In genomic region chr6:42916288-42916687, GRCh38 we compare ENCODE assay signal across 26 cellular contexts. TPM values are rescaled to one million over a fixed set of nuclear protein-coding genes. Genes with fewer than 3 reads are reported as not detected.
DNase-seq lines count a peak whose midpoint lies in the region; ATAC-seq, FAIRE-seq and TF ChIP-seq lines count a peak whose summit lies in the region.
"Had no signal": no experiment of that assay in that cellular context is flagged by ENCODE, and none has a peak within 500 bp of the region (broad histone marks: within the 10 kb centered on the region; RNA-seq: fewer than 3 reads in every experiment).

No MANE protein-coding gene starts in this region.

- no peaks in the 10 kb centered on the region for H3K9me3 Mint-ChIP-seq in activated CD8-positive, alpha-beta T cell treated with anti-CD3 and anti-CD28 coated beads, Interleukin-2, amount 10 ng/mL, durations not matched to agents 7 days and 5 days (ENCODE audit: insufficient read depth)
- H3K9me3 Mint-ChIP-seq: GM23338; naive thymus-derived CD4-positive, alpha-beta T cell; T-cell had no signal

- TF ChIP-seq RAD21 in HepG2 (CRISPR knock-in tag; IDR thresholded peaks at IDR 0.05): no peak

- H3K36me3 ChIP-seq in HepG2 (replicated peaks in 1 of 2; ENCODE audit: control insufficient read depth in 1 of 2, insufficient read depth in 2 of 2, low read length in 2 of 2) (no peaks in the 10 kb centered on the region; a peak in 1 of 5 replicates), right lobe of liver (no peaks in the 10 kb centered on the region), upper lobe of right lung (no peaks in the 10 kb centered on the region)
- H3K36me3 ChIP-seq: heart left ventricle, pancreas had no signal

- H3K4me3 ChIP-seq in HepG2 (replicated peaks in 1 of 3; ENCODE audit: insufficient read depth in 1 of 3, low read depth in 2 of 3, low read length in 3 of 3) (no peak overlapping the region), right lobe of liver (no peak overlapping the region), upper lobe of right lung (no peak overlapping the region)
- H3K4me3 ChIP-seq: GM23338, heart left ventricle, pancreas had no signal

- TF ChIP-seq EP300 in HepG2 (IDR thresholded peaks at IDR 0.05; ENCODE audit: low read depth in 2 of 2, low read length in 2 of 2): no peak
- TF ChIP-seq EP300 in HepG2 (CRISPR knock-in tag; IDR thresholded peaks at IDR 0.05; ENCODE audit: borderline replicate concordance): no peak

- no peak overlapping the region for H3K4me3 Mint-ChIP-seq in activated CD8-positive, alpha-beta T cell treated with anti-CD3 and anti-CD28 coated beads, Interleukin-2, amount 10 ng/mL, durations not matched to agents 7 days and 5 days
- H3K4me3 Mint-ChIP-seq: activated CD8-positive, alpha-beta memory T cell treated with anti-CD3 and anti-CD28 coated beads, Interleukin-2, amount 10 ng/mL, durations not matched to agents 7 days and 5 days; GM23338; naive thymus-derived CD4-positive, alpha-beta T cell; T-cell had no signal

- no peak overlapping the region for H3K27ac Mint-ChIP-seq in activated CD8-positive, alpha-beta T cell treated with anti-CD3 and anti-CD28 coated beads, Interleukin-2, amount 10 ng/mL, durations not matched to agents 7 days and 5 days
- H3K27ac Mint-ChIP-seq: activated CD8-positive, alpha-beta memory T cell treated with anti-CD3 and anti-CD28 coated beads, Interleukin-2, amount 10 ng/mL, durations not matched to agents 7 days and 5 days; GM23338; naive thymus-derived CD4-positive, alpha-beta T cell; T-cell had no signal

- no peaks in the 10 kb centered on the region for H3K36me3 Mint-ChIP-seq in activated CD8-positive, alpha-beta T cell treated with anti-CD3 and anti-CD28 coated beads, Interleukin-2, amount 10 ng/mL, durations not matched to agents 7 days and 5 days (ENCODE audit: low read depth)
- H3K36me3 Mint-ChIP-seq: activated CD8-positive, alpha-beta memory T cell treated with anti-CD3 and anti-CD28 coated beads, Interleukin-2, amount 10 ng/mL, durations not matched to agents 7 days and 5 days; naive thymus-derived CD4-positive, alpha-beta T cell; T-cell had no signal

- intact Hi-C loops in HepG2 (cut with micrococcal nuclease; ENCODE audit: unreplicated experiment): no loop called here
- intact Hi-C loops in right lobe of liver (cut with DNase I): no loop called here
- intact Hi-C loops in upper lobe of right lung (cut with DNase I): no loop called here

- peaks cover 8% of the 10 kb centered on the region for H3K27me3 Mint-ChIP-seq in activated CD8-positive, alpha-beta T cell treated with anti-CD3 and anti-CD28 coated beads, Interleukin-2, amount 10 ng/mL, durations not matched to agents 7 days and 5 days (ENCODE audit: low read depth)

- no peak for DNase-seq in HepG2 (ENCODE audit: low spot score)
- no peak for DNase-seq in right lobe of liver
- DNase-seq in activated CD8-positive, alpha-beta T cell treated with anti-CD3 and anti-CD28 coated beads, Interleukin-2, amount 10 ng/mL, durations not matched to agents 7 days and 5 days: no peak
- DNase-seq in upper lobe of right lung: no peak
- no peak for DNase-seq in inferior parietal cortex (ENCODE audit: extremely low spot score)
- DNase-seq in NCI-H2227 (lab: John Stamatoyannopoulos, UW; ENCODE audit: unreplicated experiment): no peak
- DNase-seq: activated CD4-positive, alpha-beta T cell treated with anti-CD3 and anti-CD28 coated beads for 48 hours; activated CD8-positive, alpha-beta memory T cell treated with anti-CD3 and anti-CD28 coated beads, Interleukin-2, amount 10 ng/mL, durations not matched to agents 7 days and 5 days; Calu3; EL; heart left ventricle; Kasumi-1; left colon; naive thymus-derived CD4-positive, alpha-beta T cell; NCI-H1105; NCI-H2081; pancreas; PC-3; right cardiac atrium; T-cell had no signal

- ATAC-seq in HepG2 (peak; percentile 19), right lobe of liver (no peak), upper lobe of right lung (peak; percentile 27)
- ATAC-seq in activated CD8-positive, alpha-beta T cell treated with anti-CD3 and anti-CD28 coated beads, Interleukin-2, amount 10 ng/mL, durations not matched to agents 7 days and 5 days: peak; percentile 46
- ATAC-seq: activated CD8-positive, alpha-beta memory T cell treated with anti-CD3 and anti-CD28 coated beads, Interleukin-2, amount 10 ng/mL, durations not matched to agents 7 days and 5 days; GM23338; heart left ventricle; left colon; naive thymus-derived CD4-positive, alpha-beta T cell; pancreas; PC-3; T-cell had no signal

- H3K79me2 ChIP-seq in HepG2 (ENCODE audit: insufficient read depth, low read length): no peaks in the 10 kb centered on the region

- BruUV-seq in HepG2 (replicated peaks; lab: Mats Ljungman, UMichigan): no TSS peak

- in situ Hi-C loops in HepG2 (cut with HindIII; ENCODE audit: extremely low pct_ligation_motif_present, low pct_unique_long_range_greater_than_20kb): no loop called here

- no peak for TF ChIP-seq CTCF in HepG2 (CRISPR knock-in tag; IDR thresholded peaks at IDR 0.05)
- no peak for TF ChIP-seq CTCF in right lobe of liver (IDR thresholded peaks at IDR 0.05)
- no peak for TF ChIP-seq CTCF in upper lobe of right lung (IDR thresholded peaks at IDR 0.05)

- H2AFZ ChIP-seq in HepG2 (ENCODE audit: low read length): no peak overlapping the region
- H2AFZ ChIP-seq: GM23338 had no signal

- POLR2A ChIA-PET in HepG2 (lab: Yijun Ruan, JAX): interaction anchor here (1.1 to 1.4 kb wide), 3 partner anchors 13 to 68 kb away, joined by 3 to 8 read pairs (median 3); partner anchors contain the start of genes CNPY3, PEX6 and PPP2R5D
- POLR2A ChIA-PET in activated CD8-positive, alpha-beta T cell treated with anti-CD3 and anti-CD28 coated beads, Interleukin-2, amount 10 ng/mL, durations not matched to agents 7 days and 5 days (lab: Charles Lee): interaction anchor here (1.2 kb wide), 1 partner anchor 13 kb away, joined by 7 read pairs; the partner anchor contains the start of gene CNPY3

- H3K4me2 ChIP-seq in HepG2 (ENCODE audit: low read depth, low read length): no peak overlapping the region
- H3K4me2 ChIP-seq: GM23338 had no signal

- H3K27ac ChIP-seq in HepG2 (ENCODE audit: extremely low read length, insufficient read depth, low read length) (no peak overlapping the region), right lobe of liver (no peak overlapping the region), upper lobe of right lung (no peak overlapping the region)
- H3K27ac ChIP-seq: C4-2B, epithelial cell of prostate, heart left ventricle, pancreas had no signal

- H3K4me1 ChIP-seq in HepG2 (ENCODE audit: insufficient read depth, low read length) (peaks cover 49% of the 10 kb centered on the region), right lobe of liver (no peaks in the 10 kb centered on the region), upper lobe of right lung (no peaks in the 10 kb centered on the region)
- H3K4me1 ChIP-seq: pancreas had no signal

- no peak for TF ChIP-seq POLR2A in HepG2 (IDR thresholded peaks at IDR 0.05; ENCODE audit: insufficient read depth in 1 of 2, low read depth in 2 of 2, low read length in 2 of 2)
- TF ChIP-seq POLR2A in right lobe of liver (IDR thresholded peaks at IDR 0.05): no peak

- 40% methylated on average over 1 of the region's 1 CpG for WGBS in HepG2 (ENCODE audit: low lambda C conversion rate)
- no CpG with 5 or more reads among the region's 1 CpG for WGBS in right lobe of liver (ENCODE audit: insufficient coverage, low coverage, low lambda C conversion rate, missing lambda C conversion rate)

- no peaks in the 10 kb centered on the region for H3K9me3 ChIP-seq in HepG2 (ENCODE audit: low read length)
- no peaks in the 10 kb centered on the region for H3K9me3 ChIP-seq in right lobe of liver
- no peaks in the 10 kb centered on the region for H3K9me3 ChIP-seq in upper lobe of right lung
- H3K9me3 ChIP-seq: heart left ventricle, pancreas had no signal

- peaks cover 0 to 2% of the 10 kb centered on the region in 2 experiments; a peak in 2 of 5 replicates for H3K27me3 ChIP-seq in HepG2 (ENCODE audit: control insufficient read depth in 1 of 2, insufficient read depth in 2 of 2, low read length in 2 of 2)
- H3K27me3 ChIP-seq in right lobe of liver: no peaks in the 10 kb centered on the region
- H3K27me3 ChIP-seq in upper lobe of right lung: no peaks in the 10 kb centered on the region
- H3K27me3 ChIP-seq: pancreas had no signal

- peaks cover 5% of the 10 kb centered on the region for H3K4me1 Mint-ChIP-seq in activated CD8-positive, alpha-beta T cell treated with anti-CD3 and anti-CD28 coated beads, Interleukin-2, amount 10 ng/mL, durations not matched to agents 7 days and 5 days (ENCODE audit: low read depth)
- H3K4me1 Mint-ChIP-seq: GM23338 had no signal

- CTCF ChIA-PET in HepG2 (lab: Yijun Ruan, JAX; ENCODE audit: low intra/inter-chr PET ratio, low total read pairs): no interaction called here
- CTCF ChIA-PET in activated CD8-positive, alpha-beta T cell treated with anti-CD3 and anti-CD28 coated beads, Interleukin-2, amount 10 ng/mL, durations not matched to agents 7 days and 5 days (lab: Charles Lee): interaction anchor here (0.6 to 1.3 kb wide), 2 partner anchors 14 to 39 kb away, joined by 3 read pairs; no protein-coding TSS in a partner anchor

- no peak for FAIRE-seq in HepG2 (lab: Jason Lieb, UNC)
- FAIRE-seq: pancreas had no signal

- H3K9ac ChIP-seq in HepG2 (ENCODE audit: insufficient read depth, low read depth, low read length): no peak overlapping the region

- H4K20me1 ChIP-seq in HepG2 (ENCODE audit: insufficient read depth, low read length): no peaks in the 10 kb centered on the region

RNA-seq across cellular contexts. Expression of gene PTCRA, which starts 0.4 kb away (rescaled TPM):
- total RNA-seq in HepG2 (2016; rRNA removed; fragmentation: Illumina TruSeq; extraction: Trizol) (not detected in 2 replicates), right lobe of liver (under 1 TPM in 3 of 6 experiments, not detected in 3; 0.31 to 0.46 (median 0.37) TPM), upper lobe of right lung (5.0 TPM)
- total RNA-seq in HepG2 (2016; cell fraction: cytosol; rRNA removed; fragmentation: Illumina TruSeq; extraction: Trizol; ENCODE audit: low read depth): not detected in 2 replicates
- not detected in 2 replicates for total RNA-seq in HepG2 (2016; cell fraction: insoluble cytoplasmic fraction; rRNA removed; fragmentation: Illumina TruSeq; extraction: Trizol)
- total RNA-seq in HepG2 (2016; cell fraction: membrane; rRNA removed; fragmentation: Illumina TruSeq; extraction: Trizol): not detected in 2 replicates
- not detected in 2 replicates for total RNA-seq in HepG2 (2016; cell fraction: nucleus; rRNA removed; fragmentation: Illumina TruSeq; extraction: Trizol)
- polyA plus RNA-seq in HepG2 (2011; rRNA removed): not detected in 2 replicates
- not detected in 2 replicates for polyA plus RNA-seq in HepG2 (2011; cell fraction: cytosol; rRNA removed)
- 0.12 and 0.51 TPM in 2 replicates for polyA plus RNA-seq in HepG2 (2011; cell fraction: nucleus; rRNA removed)
- not detected in 2 replicates for polyA plus RNA-seq in HepG2 (2012)
- not detected in 2 replicates for polyA plus RNA-seq in HepG2 (2016; cell fraction: cytosol; fragmentation: Illumina TruSeq; extraction: Trizol; ENCODE audit: low read depth)
- polyA plus RNA-seq in HepG2 (2016; cell fraction: insoluble cytoplasmic fraction; fragmentation: Illumina TruSeq; extraction: Trizol; ENCODE audit: low read depth): not detected in 2 replicates
- not detected in 2 replicates for polyA plus RNA-seq in HepG2 (2016; cell fraction: membrane; fragmentation: Illumina TruSeq; extraction: Trizol; ENCODE audit: low read depth)
- not detected in 2 replicates for polyA plus RNA-seq in HepG2 (2016; cell fraction: nucleus; fragmentation: Illumina TruSeq; extraction: Trizol; ENCODE audit: insufficient read depth, low read depth)
- not detected in 2 replicates for polyA minus RNA-seq in HepG2 (2011; rRNA and poly(A)+ RNA removed; ENCODE audit: low replicate concordance)
- not detected in 2 replicates for polyA minus RNA-seq in HepG2 (2011; cell fraction: cytosol; rRNA and poly(A)+ RNA removed)
- polyA minus RNA-seq in HepG2 (2011; cell fraction: nucleus; rRNA and poly(A)+ RNA removed): not detected in 2 replicates
- total RNA-seq in activated CD8-positive, alpha-beta T cell treated with anti-CD3 and anti-CD28 coated beads, Interleukin-2, amount 10 ng/mL, durations not matched to agents 7 days and 5 days: not detected
- total RNA-seq: activated CD8-positive, alpha-beta memory T cell treated with anti-CD3 and anti-CD28 coated beads, Interleukin-2, amount 10 ng/mL, durations not matched to agents 7 days and 5 days; Calu3; cerebellum; fibroblast of villous mesenchyme; GM23338; HT1080; left colon; PC-3; right cardiac atrium had no signal
- polyA plus RNA-seq: GM23338; heart left ventricle; naive thymus-derived CD4-positive, alpha-beta T cell; pancreas; right cardiac atrium had no signal

RNA-seq across cellular contexts. Expression of gene CNPY3, which starts 13.0 kb away (rescaled TPM):
- total RNA-seq in HepG2 (2016; rRNA removed; fragmentation: Illumina TruSeq; extraction: Trizol) (31.4 and 60.2 TPM in 2 replicates), right lobe of liver (10 to 100 TPM; 11.1 to 75.4 (median 28.8) TPM), upper lobe of right lung (63.7 TPM)
- total RNA-seq in HepG2 (2016; cell fraction: cytosol; rRNA removed; fragmentation: Illumina TruSeq; extraction: Trizol; ENCODE audit: low read depth): 25.4 and 31.7 TPM in 2 replicates
- 32.0 and 60.7 TPM in 2 replicates for total RNA-seq in HepG2 (2016; cell fraction: insoluble cytoplasmic fraction; rRNA removed; fragmentation: Illumina TruSeq; extraction: Trizol)
- 38.9 and 45.0 TPM in 2 replicates for total RNA-seq in HepG2 (2016; cell fraction: membrane; rRNA removed; fragmentation: Illumina TruSeq; extraction: Trizol)
- 42.6 and 49.4 TPM in 2 replicates for total RNA-seq in HepG2 (2016; cell fraction: nucleus; rRNA removed; fragmentation: Illumina TruSeq; extraction: Trizol)
- polyA plus RNA-seq in HepG2 (2011; rRNA removed): 38.3 and 42.3 TPM in 2 replicates
- 43.4 and 51.8 TPM in 2 replicates for polyA plus RNA-seq in HepG2 (2011; cell fraction: cytosol; rRNA removed)
- polyA plus RNA-seq in HepG2 (2011; cell fraction: nucleus; rRNA removed): 30.8 and 35.3 TPM in 2 replicates
- polyA plus RNA-seq in HepG2 (2012): 51.7 and 54.0 TPM in 2 replicates
- polyA plus RNA-seq in HepG2 (2016; cell fraction: cytosol; fragmentation: Illumina TruSeq; extraction: Trizol; ENCODE audit: low read depth): 38.7 and 48.0 TPM in 2 replicates
- polyA plus RNA-seq in HepG2 (2016; cell fraction: insoluble cytoplasmic fraction; fragmentation: Illumina TruSeq; extraction: Trizol; ENCODE audit: low read depth): 35.6 and 38.7 TPM in 2 replicates
- 44.3 and 50.0 TPM in 2 replicates for polyA plus RNA-seq in HepG2 (2016; cell fraction: membrane; fragmentation: Illumina TruSeq; extraction: Trizol; ENCODE audit: low read depth)
- 94.9 and 101 TPM in 2 replicates for polyA plus RNA-seq in HepG2 (2016; cell fraction: nucleus; fragmentation: Illumina TruSeq; extraction: Trizol; ENCODE audit: insufficient read depth, low read depth)
- polyA minus RNA-seq in HepG2 (2011; rRNA and poly(A)+ RNA removed; ENCODE audit: low replicate concordance): 28.5 and 45.2 TPM in 2 replicates
- 16.2 and 20.4 TPM in 2 replicates for polyA minus RNA-seq in HepG2 (2011; cell fraction: cytosol; rRNA and poly(A)+ RNA removed)
- 9.7 and 11.9 TPM in 2 replicates for polyA minus RNA-seq in HepG2 (2011; cell fraction: nucleus; rRNA and poly(A)+ RNA removed)
- 10 to 100 TPM; 86.0 to 87.6 TPM for total RNA-seq in activated CD8-positive, alpha-beta T cell treated with anti-CD3 and anti-CD28 coated beads, Interleukin-2, amount 10 ng/mL, durations not matched to agents 7 days and 5 days

RNA-seq across cellular contexts. Expression of gene RPL7L1, which starts 36.9 kb away (rescaled TPM):
- total RNA-seq in HepG2 (2016; rRNA removed; fragmentation: Illumina TruSeq; extraction: Trizol) (179 and 228 TPM in 2 replicates), right lobe of liver (100 to 1,000 TPM in 1 of 6 experiments, 10 to 100 TPM in 5; 36.6 to 114 (median 44.2) TPM), upper lobe of right lung (64.9 TPM)
- total RNA-seq in HepG2 (2016; cell fraction: cytosol; rRNA removed; fragmentation: Illumina TruSeq; extraction: Trizol; ENCODE audit: low read depth): 34.8 and 36.3 TPM in 2 replicates
- total RNA-seq in HepG2 (2016; cell fraction: insoluble cytoplasmic fraction; rRNA removed; fragmentation: Illumina TruSeq; extraction: Trizol): 172 and 248 TPM in 2 replicates
- total RNA-seq in HepG2 (2016; cell fraction: membrane; rRNA removed; fragmentation: Illumina TruSeq; extraction: Trizol): 98.2 and 108 TPM in 2 replicates
- total RNA-seq in HepG2 (2016; cell fraction: nucleus; rRNA removed; fragmentation: Illumina TruSeq; extraction: Trizol): 79.2 and 84.2 TPM in 2 replicates
- polyA plus RNA-seq in HepG2 (2011; rRNA removed): 51.6 and 52.0 TPM in 2 replicates
- polyA plus RNA-seq in HepG2 (2011; cell fraction: cytosol; rRNA removed): 40.8 and 57.7 TPM in 2 replicates
- 18.1 and 25.2 TPM in 2 replicates for polyA plus RNA-seq in HepG2 (2011; cell fraction: nucleus; rRNA removed)
- polyA plus RNA-seq in HepG2 (2012): 116 and 118 TPM in 2 replicates
- 16.4 and 17.2 TPM in 2 replicates for polyA plus RNA-seq in HepG2 (2016; cell fraction: cytosol; fragmentation: Illumina TruSeq; extraction: Trizol; ENCODE audit: low read depth)
- polyA plus RNA-seq in HepG2 (2016; cell fraction: insoluble cytoplasmic fraction; fragmentation: Illumina TruSeq; extraction: Trizol; ENCODE audit: low read depth): 182 and 194 TPM in 2 replicates
- polyA plus RNA-seq in HepG2 (2016; cell fraction: membrane; fragmentation: Illumina TruSeq; extraction: Trizol; ENCODE audit: low read depth): 45.4 and 49.4 TPM in 2 replicates
- 90.1 and 101 TPM in 2 replicates for polyA plus RNA-seq in HepG2 (2016; cell fraction: nucleus; fragmentation: Illumina TruSeq; extraction: Trizol; ENCODE audit: insufficient read depth, low read depth)
- polyA minus RNA-seq in HepG2 (2011; rRNA and poly(A)+ RNA removed; ENCODE audit: low replicate concordance): 58.1 and 94.4 TPM in 2 replicates
- polyA minus RNA-seq in HepG2 (2011; cell fraction: cytosol; rRNA and poly(A)+ RNA removed): 36.1 and 48.1 TPM in 2 replicates
- 68.2 and 106 TPM in 2 replicates for polyA minus RNA-seq in HepG2 (2011; cell fraction: nucleus; rRNA and poly(A)+ RNA removed)
- total RNA-seq in activated CD8-positive, alpha-beta T cell treated with anti-CD3 and anti-CD28 coated beads, Interleukin-2, amount 10 ng/mL, durations not matched to agents 7 days and 5 days: 10 to 100 TPM; 74.1 to 77.9 TPM

RNA-seq across cellular contexts. Expression of gene GNMT, which starts 44.3 kb away (rescaled TPM):
- total RNA-seq in HepG2 (2016; rRNA removed; fragmentation: Illumina TruSeq; extraction: Trizol): 7.0 and 7.3 TPM in 2 replicates
- 3.1 and 3.3 TPM in 2 replicates for total RNA-seq in HepG2 (2016; cell fraction: cytosol; rRNA removed; fragmentation: Illumina TruSeq; extraction: Trizol; ENCODE audit: low read depth)
- total RNA-seq in HepG2 (2016; cell fraction: insoluble cytoplasmic fraction; rRNA removed; fragmentation: Illumina TruSeq; extraction: Trizol): 6.8 and 9.0 TPM in 2 replicates
- total RNA-seq in HepG2 (2016; cell fraction: membrane; rRNA removed; fragmentation: Illumina TruSeq; extraction: Trizol): 3.4 and 3.5 TPM in 2 replicates
- 3.4 and 3.9 TPM in 2 replicates for total RNA-seq in HepG2 (2016; cell fraction: nucleus; rRNA removed; fragmentation: Illumina TruSeq; extraction: Trizol)
- polyA plus RNA-seq in HepG2 (2011; rRNA removed): 2.8 and 3.8 TPM in 2 replicates
- 4.4 and 5.1 TPM in 2 replicates for polyA plus RNA-seq in HepG2 (2011; cell fraction: cytosol; rRNA removed)
- 3.3 and 3.5 TPM in 2 replicates for polyA plus RNA-seq in HepG2 (2011; cell fraction: nucleus; rRNA removed)
- polyA plus RNA-seq in HepG2 (2012): 1.8 and 3.1 TPM in 2 replicates
- 2.8 and 3.0 TPM in 2 replicates for polyA plus RNA-seq in HepG2 (2016; cell fraction: cytosol; fragmentation: Illumina TruSeq; extraction: Trizol; ENCODE audit: low read depth)
- 7.2 and 7.5 TPM in 2 replicates for polyA plus RNA-seq in HepG2 (2016; cell fraction: insoluble cytoplasmic fraction; fragmentation: Illumina TruSeq; extraction: Trizol; ENCODE audit: low read depth)
- 2.2 and 2.4 TPM in 2 replicates for polyA plus RNA-seq in HepG2 (2016; cell fraction: membrane; fragmentation: Illumina TruSeq; extraction: Trizol; ENCODE audit: low read depth)
- polyA plus RNA-seq in HepG2 (2016; cell fraction: nucleus; fragmentation: Illumina TruSeq; extraction: Trizol; ENCODE audit: insufficient read depth, low read depth): 6.3 and 6.4 TPM in 2 replicates
- polyA minus RNA-seq in HepG2 (2011; rRNA and poly(A)+ RNA removed; ENCODE audit: low replicate concordance): 0.33 and 2.7 TPM in 2 replicates
- 0.79 and 1.4 TPM in 2 replicates for polyA minus RNA-seq in HepG2 (2011; cell fraction: cytosol; rRNA and poly(A)+ RNA removed)
- 0.52 and 0.62 TPM in 2 replicates for polyA minus RNA-seq in HepG2 (2011; cell fraction: nucleus; rRNA and poly(A)+ RNA removed)
- total RNA-seq in right lobe of liver: 100 to 1,000 TPM in 3 of 6 experiments, 10 to 100 TPM in 3; 13.7 to 470 (median 107) TPM
- total RNA-seq in activated CD8-positive, alpha-beta T cell treated with anti-CD3 and anti-CD28 coated beads, Interleukin-2, amount 10 ng/mL, durations not matched to agents 7 days and 5 days: 1 to 10 TPM; 1.1 to 1.2 TPM
- total RNA-seq in upper lobe of right lung: 1.4 TPM
- total RNA-seq: fibroblast of villous mesenchyme, GM23338, HT1080 had no signal
- polyA plus RNA-seq: naive thymus-derived CD4-positive, alpha-beta T cell had no signal

Comparison
In these comparisons a context has a peak if more than half of its experiments do, and no peak if none do; other contexts are left out.
1. ATAC-seq: peak in HepG2 (single experiment), activated CD8-positive, alpha-beta T cell treated with anti-CD3 and anti-CD28 coated beads, Interleukin-2, amount 10 ng/mL, durations not matched to agents 7 days and 5 days (single experiment) and upper lobe of right lung (single experiment); none in right lobe of liver (0 of 4).